In the genomic region with DNA sequence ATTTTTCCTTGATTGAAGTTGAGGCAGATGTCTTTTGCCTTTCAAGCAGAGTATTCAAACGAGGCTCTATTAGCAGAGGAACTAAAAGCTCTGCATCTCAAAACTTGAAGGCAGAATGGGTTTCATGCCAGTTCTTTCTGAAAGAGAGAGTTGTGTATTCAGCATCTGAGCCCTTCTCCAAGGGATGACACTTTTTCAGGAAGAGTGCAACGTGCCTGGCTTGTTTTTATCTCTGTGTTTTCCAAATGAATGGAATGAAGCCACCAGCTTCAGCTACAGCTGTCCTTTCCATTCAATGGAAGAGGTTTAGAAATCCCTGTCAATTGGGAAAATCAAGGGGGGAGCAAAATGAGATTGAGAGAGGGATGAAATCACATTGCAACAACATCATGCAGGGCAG, we compare ENCODE assay signal across 29 cellular contexts. TPM values are rescaled to one million over a fixed set of nuclear protein-coding genes. Genes with fewer than 3 reads are reported as not detected.
"Had no signal": no experiment of that assay in that cellular context is flagged by ENCODE, and none has a peak within 500 bp of the region (broad histone marks: within the 10 kb centered on the region; RNA-seq: fewer than 3 reads in every experiment).

No MANE protein-coding gene starts in this region.

- H3K9me3 Mint-ChIP-seq: activated T-helper 17 cell treated with anti-CD3 and anti-CD28 coated beads, Interleukin-2, amount 50 U/mL, for 72 hours; memory B cell; nephron had no signal

- H3K4me3 ChIP-seq: breast epithelium, heart left ventricle, mucosa of descending colon, ovary, prostate gland, right atrium auricular region, spleen, testis, transverse colon had no signal

- H3K4me1 ChIP-seq: breast epithelium, testis, transverse colon had no signal

- H3K9me3 ChIP-seq: breast epithelium, heart left ventricle, mucosa of descending colon, ovary, prostate gland, right atrium auricular region, spleen, testis, transverse colon had no signal

- H3K36me3 Mint-ChIP-seq: immature natural killer cell, memory B cell had no signal

- H3K4me1 Mint-ChIP-seq: immature natural killer cell, memory B cell had no signal

- DNase-seq: activated CD4-positive, alpha-beta T cell treated with anti-CD3 and anti-CD28 coated beads for 4 hours; activated CD4-positive, alpha-beta T cell treated with anti-CD3 and anti-CD28 coated beads, Interleukin-2, amount 50 U/mL, for 4 hours; activated CD4-positive, CD25-positive, alpha-beta regulatory T cell; activated CD8-positive, alpha-beta memory T cell treated with anti-CD3 and anti-CD28 coated beads, Interleukin-2, amount 50 U/mL, for 4 hours; activated gamma-delta T cell treated with Interleukin-2 at 50 U/mL for 16 hours; activated naive CD4-positive, alpha-beta T cell treated with anti-CD3 and anti-CD28 coated beads, Interleukin-2, amount 50 U/mL, for 16 hours; activated T-cell treated with anti-CD3 and anti-CD28 coated beads, Interleukin-2, amount 50 U/mL, for 1 hour; amniotic stem cell; central memory CD4-positive, alpha-beta T cell; heart left ventricle; immature natural killer cell; mucosa of descending colon; ovary; spleen; stimulated activated CD4-positive, alpha-beta T cell treated with anti-CD3 and anti-CD28 coated beads, Interleukin-2, amount 100 ng/mL, for 48 hours; stimulated activated naive CD4-positive, alpha-beta T cell treated with Interleukin-2 at 50 U/mL for 16 hours; testis; transverse colon had no signal

- H3K4me3 Mint-ChIP-seq: activated T-helper 17 cell treated with anti-CD3 and anti-CD28 coated beads, Interleukin-2, amount 50 U/mL, for 72 hours; immature natural killer cell; memory B cell; nephron had no signal

- H3K27ac ChIP-seq: breast epithelium, heart left ventricle, ovary, prostate gland, right atrium auricular region, spleen, testis, transverse colon had no signal

- H3K27me3 ChIP-seq: breast epithelium, heart left ventricle, ovary, right atrium auricular region, spleen, testis had no signal

- ATAC-seq: activated T-helper 17 cell treated with anti-CD3 and anti-CD28 coated beads, Interleukin-2, amount 50 U/mL, for 72 hours; heart left ventricle; mucosa of descending colon had no signal

- H3K27ac Mint-ChIP-seq: activated T-helper 17 cell treated with anti-CD3 and anti-CD28 coated beads, Interleukin-2, amount 50 U/mL, for 72 hours; immature natural killer cell; memory B cell had no signal

- H3K36me3 ChIP-seq: breast epithelium, heart left ventricle, ovary, prostate gland, right atrium auricular region, spleen, transverse colon had no signal

RNA-seq across cellular contexts. Expression of gene BEST3, which starts 14.6 kb away (rescaled TPM):
- total RNA-seq: activated CD8-positive, alpha-beta memory T cell treated with anti-CD3 and anti-CD28 coated beads for 36 hours; activated T-helper 17 cell treated with anti-CD3 and anti-CD28 coated beads, Interleukin-2, amount 50 U/mL, for 72 hours; fibroblast of lung; ovary; T-helper 2 cell treated with Interferon-gamma antibody and Interleukin-4, amounts not matched to agents 100 ng/mL and 5 ng/mL, for 36 hours; transverse colon had no signal
- polyA plus RNA-seq: esophagus, fibroblast of lung, immature natural killer cell, spleen, urinary bladder had no signal
